ENCODE assay signal across 17 cellular contexts in genomic region chr18:8253943-8254342, GRCh38.
"Had no signal": no experiment of that assay in that cellular context is flagged by ENCODE, and none has a peak within 500 bp of the region (broad histone marks: within the 10 kb centered on the region; RNA-seq: fewer than 3 reads in every experiment).

No MANE protein-coding gene starts in this region.

- H3K4me1 ChIP-seq: gastroesophageal sphincter, stomach, upper lobe of left lung had no signal

- ATAC-seq: activated CD8-positive, alpha-beta memory T cell treated with anti-CD3 and anti-CD28 coated beads, Interleukin-2, amount 10 ng/mL, durations not matched to agents 7 days and 5 days; esophagus mucosa; gastroesophageal sphincter; left colon had no signal

- H3K4me3 ChIP-seq: gastroesophageal sphincter, hepatocyte, lung, skin epidermis, stomach, upper lobe of left lung had no signal

- H2AFZ ChIP-seq: hepatocyte had no signal

- DNase-seq: activated CD4-positive, alpha-beta memory T cell treated with anti-CD3 and anti-CD28 coated beads, Interleukin-2, amount 10 ng/mL, durations not matched to agents 7 days and 5 days; activated CD4-positive, alpha-beta T cell treated with anti-CD3 and anti-CD28 coated beads for 48 hours; activated CD4-positive, CD25-positive, alpha-beta regulatory T cell; activated CD8-positive, alpha-beta memory T cell treated with anti-CD3 and anti-CD28 coated beads, Interleukin-2, amount 10 ng/mL, durations not matched to agents 7 days and 5 days; effector CD8-positive, alpha-beta T cell; left colon; occipital lobe; stimulated activated CD4-positive, alpha-beta T cell treated with anti-CD3 and anti-CD28 coated beads, Interleukin-15, amount 100 ng/mL, for 24 hours; stimulated activated CD4-positive, alpha-beta T cell treated with anti-CD3 and anti-CD28 coated beads, Interleukin-2, amount 100 ng/mL, for 48 hours; stomach; T1000; upper lobe of left lung had no signal

- H3K27me3 ChIP-seq: gastroesophageal sphincter, hepatocyte, stomach, upper lobe of left lung had no signal

- H3K79me2 ChIP-seq: hepatocyte had no signal

- H3K27ac ChIP-seq: gastroesophageal sphincter, hepatocyte, skin epidermis, stomach, upper lobe of left lung had no signal

- H3K4me2 ChIP-seq: hepatocyte had no signal

- H3K9me3 ChIP-seq: gastroesophageal sphincter, stomach, upper lobe of left lung had no signal
